ENCODE assay signal across 8 cellular contexts in genomic region chr16:48622456-48623303, GRCh38. TPM values are rescaled to one million over a fixed set of nuclear protein-coding genes. Genes with fewer than 3 reads are reported as not detected.
DNase-seq lines count a peak whose midpoint lies in the region; ATAC-seq lines count a peak whose summit lies in the region.

No MANE protein-coding gene starts in this region.

- H3K27ac Mint-ChIP-seq in T-helper 1 cell treated with Interleukin-12 subunit alpha and Interleukin-12 subunit beta and Interleukin-4 antibody, amounts not matched to agents 30 μg/mL and 1 μg/mL, for 36 hours = peak overlapping the region; percentile 73
- peak overlapping the region; percentile 29 for H3K27ac Mint-ChIP-seq in T-helper 17 cell

- peak overlapping the region in 1 of 2 donors; percentile 42 for H3K9ac ChIP-seq in stomach smooth muscle (ENCODE audit: low read length in 2 of 2)

- H3K9me3 ChIP-seq in T-helper 17 cell (ENCODE audit: control insufficient read depth, low read length, poor library complexity, severe bottlenecking) = no peaks in the 10 kb centered on the region
- H3K9me3 ChIP-seq in stomach smooth muscle (ENCODE audit: control insufficient read depth in 2 of 2, low read length in 2 of 2) = no peaks in the 10 kb centered on the region

- H3K4me3 Mint-ChIP-seq in T-helper 1 cell treated with Interleukin-12 subunit alpha and Interleukin-12 subunit beta and Interleukin-4 antibody, amounts not matched to agents 30 μg/mL and 1 μg/mL, for 36 hours = peak overlapping the region; percentile 78
- H3K4me3 Mint-ChIP-seq in T-helper 17 cell = peak overlapping the region; percentile 85

- no peak for DNase-seq in T-helper 1 cell
- no peak for DNase-seq in T-helper 17 cell
- DNase-seq in NCI-H1436 (lab: John Stamatoyannopoulos, UW) = no peak
- DNase-seq in NCI-H2081 (lab: John Stamatoyannopoulos, UW) = no peak

- no peaks in the 10 kb centered on the region for H3K36me3 ChIP-seq in stomach smooth muscle (ENCODE audit: control insufficient read depth in 2 of 2, insufficient read depth in 2 of 2, low read length in 2 of 2)

- peaks cover 13% of the 10 kb centered on the region for H3K4me1 ChIP-seq in stomach smooth muscle (ENCODE audit: control insufficient read depth, insufficient read depth, low read length)

- H3K27me3 ChIP-seq in stomach smooth muscle (ENCODE audit: control insufficient read depth in 1 of 2, insufficient read depth in 2 of 2, low read length in 2 of 2) = no peaks in the 10 kb centered on the region

- no peaks in the 10 kb centered on the region for H3K9me3 Mint-ChIP-seq in T-helper 1 cell treated with Interleukin-12 subunit alpha and Interleukin-12 subunit beta and Interleukin-4 antibody, amounts not matched to agents 30 μg/mL and 1 μg/mL, for 36 hours

- H3K36me3 Mint-ChIP-seq in T-helper 1 cell treated with Interleukin-12 subunit alpha and Interleukin-12 subunit beta and Interleukin-4 antibody, amounts not matched to agents 30 μg/mL and 1 μg/mL, for 36 hours (ENCODE audit: low read depth) = no peaks in the 10 kb centered on the region
- no peaks in the 10 kb centered on the region for H3K36me3 Mint-ChIP-seq in T-helper 17 cell (ENCODE audit: low read depth)

- H3K4me1 Mint-ChIP-seq in T-helper 1 cell treated with Interleukin-12 subunit alpha and Interleukin-12 subunit beta and Interleukin-4 antibody, amounts not matched to agents 30 μg/mL and 1 μg/mL, for 36 hours (ENCODE audit: low read depth) = peaks cover 30% of the 10 kb centered on the region
- H3K4me1 Mint-ChIP-seq in T-helper 17 cell = peaks cover 7% of the 10 kb centered on the region

- no peak overlapping the region for H3K27ac ChIP-seq in stomach smooth muscle (ENCODE audit: low read length)

- peaks cover 8% of the 10 kb centered on the region for H3K27me3 Mint-ChIP-seq in T-helper 1 cell treated with Interleukin-12 subunit alpha and Interleukin-12 subunit beta and Interleukin-4 antibody, amounts not matched to agents 30 μg/mL and 1 μg/mL, for 36 hours (ENCODE audit: low read depth)
- no peaks in the 10 kb centered on the region for H3K27me3 Mint-ChIP-seq in T-helper 17 cell

- ATAC-seq in T-helper 17 cell = no peak
- no peak for ATAC-seq in HG02763 (IDR thresholded peaks at IDR 0.05; ENCODE audit: unreplicated experiment)

- H3K4me3 ChIP-seq in iPS-11a (ENCODE audit: low read depth, low read length) (peak overlapping the region; percentile 25), stomach smooth muscle (ENCODE audit: low read length in 2 of 2) (peak overlapping the region; percentile 71 to 79)

RNA-seq across cellular contexts. Expression of gene N4BP1, which starts 12.7 kb away (rescaled TPM):
- total RNA-seq in T-helper 17 cell = 100 to 1,000 TPM in 1 of 2 donors, 10 to 100 TPM in 1; 76.1 to 108 TPM
